Comparison of ENCODE assay signal across 1 cellular context in the genomic region with DNA sequence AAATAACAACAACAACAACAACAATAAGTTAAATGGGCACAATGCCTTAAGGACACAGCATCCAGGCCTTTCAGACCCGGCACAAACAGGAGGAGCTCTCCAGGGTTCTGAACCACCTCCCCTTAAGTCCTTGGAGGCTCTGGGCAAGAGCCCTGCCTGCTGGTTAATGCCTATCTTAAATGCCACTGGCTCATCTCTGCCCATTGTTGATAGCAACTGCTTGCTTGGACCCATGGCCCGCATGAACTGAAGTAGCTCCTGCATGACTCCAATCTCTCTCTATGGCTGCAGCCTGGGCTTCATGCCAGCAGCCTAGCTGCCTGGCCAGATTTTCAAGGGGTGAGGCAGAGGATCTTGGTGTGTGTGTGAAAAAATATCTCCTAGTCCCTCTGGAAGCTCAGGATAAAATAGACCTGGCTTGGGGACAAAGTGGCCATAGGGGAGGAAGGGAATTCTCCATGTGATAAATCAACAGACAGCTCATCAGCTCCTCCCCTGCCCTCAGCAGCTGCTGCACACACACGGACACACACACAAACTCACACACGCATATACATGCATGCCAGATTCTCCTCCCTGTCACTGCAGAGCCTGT.
TF ChIP-seq lines count a peak whose summit lies in the region.

No MANE protein-coding gene starts in this region.

TF ChIP-seq in GM12878, 131 proteins besides CTCF, POLR2A, EP300 and RAD21:
- TF ChIP-seq, protein P1, sequence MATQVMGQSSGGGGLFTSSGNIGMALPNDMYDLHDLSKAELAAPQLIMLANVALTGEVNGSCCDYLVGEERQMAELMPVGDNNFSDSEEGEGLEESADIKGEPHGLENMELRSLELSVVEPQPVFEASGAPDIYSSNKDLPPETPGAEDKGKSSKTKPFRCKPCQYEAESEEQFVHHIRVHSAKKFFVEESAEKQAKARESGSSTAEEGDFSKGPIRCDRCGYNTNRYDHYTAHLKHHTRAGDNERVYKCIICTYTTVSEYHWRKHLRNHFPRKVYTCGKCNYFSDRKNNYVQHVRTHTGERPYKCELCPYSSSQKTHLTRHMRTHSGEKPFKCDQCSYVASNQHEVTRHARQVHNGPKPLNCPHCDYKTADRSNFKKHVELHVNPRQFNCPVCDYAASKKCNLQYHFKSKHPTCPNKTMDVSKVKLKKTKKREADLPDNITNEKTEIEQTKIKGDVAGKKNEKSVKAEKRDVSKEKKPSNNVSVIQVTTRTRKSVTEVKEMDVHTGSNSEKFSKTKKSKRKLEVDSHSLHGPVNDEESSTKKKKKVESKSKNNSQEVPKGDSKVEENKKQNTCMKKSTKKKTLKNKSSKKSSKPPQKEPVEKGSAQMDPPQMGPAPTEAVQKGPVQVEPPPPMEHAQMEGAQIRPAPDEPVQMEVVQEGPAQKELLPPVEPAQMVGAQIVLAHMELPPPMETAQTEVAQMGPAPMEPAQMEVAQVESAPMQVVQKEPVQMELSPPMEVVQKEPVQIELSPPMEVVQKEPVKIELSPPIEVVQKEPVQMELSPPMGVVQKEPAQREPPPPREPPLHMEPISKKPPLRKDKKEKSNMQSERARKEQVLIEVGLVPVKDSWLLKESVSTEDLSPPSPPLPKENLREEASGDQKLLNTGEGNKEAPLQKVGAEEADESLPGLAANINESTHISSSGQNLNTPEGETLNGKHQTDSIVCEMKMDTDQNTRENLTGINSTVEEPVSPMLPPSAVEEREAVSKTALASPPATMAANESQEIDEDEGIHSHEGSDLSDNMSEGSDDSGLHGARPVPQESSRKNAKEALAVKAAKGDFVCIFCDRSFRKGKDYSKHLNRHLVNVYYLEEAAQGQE (IDR thresholded peaks at IDR 0.05; ENCODE audit: low read depth, low read length): peak; percentile 89
- TF ChIP-seq CHD2 (IDR thresholded peaks at IDR 0.05; ENCODE audit: borderline replicate concordance, low read depth, low read length): no peak
